ENCODE assay signal across 9 cellular contexts in the genomic region with DNA sequence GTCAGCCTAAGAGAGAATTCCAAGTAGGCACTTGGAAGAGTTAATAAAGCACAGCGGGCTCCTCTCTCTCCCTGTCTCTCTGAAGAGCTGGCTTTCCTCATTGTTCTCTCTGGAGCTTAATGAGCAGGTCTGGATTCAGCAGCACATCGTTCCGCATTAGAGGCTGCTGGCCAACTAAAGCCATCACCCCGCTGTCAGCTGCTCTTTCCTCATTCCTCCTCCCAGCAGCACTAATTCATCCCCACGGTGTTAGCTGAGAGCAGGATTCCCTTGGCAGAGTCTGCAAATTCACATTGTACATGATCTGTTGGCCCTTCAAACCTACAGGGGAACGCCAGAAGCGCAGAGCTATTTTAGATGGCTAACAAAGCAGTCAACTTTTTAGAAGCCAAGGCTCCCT. TPM values are rescaled to one million over a fixed set of nuclear protein-coding genes. Genes with fewer than 3 reads are reported as not detected.
DNase-seq lines count a peak whose midpoint lies in the region; ATAC-seq and TF ChIP-seq lines count a peak whose summit lies in the region.
"Had no signal": no experiment of that assay in that cellular context is flagged by ENCODE, and none has a peak within 500 bp of the region (broad histone marks: within the 10 kb centered on the region; RNA-seq: fewer than 3 reads in every experiment).

No MANE protein-coding gene starts in this region.

- H3K27me3 Mint-ChIP-seq in progenitor cell of endocrine pancreas: no peaks in the 10 kb centered on the region

- H3K36me3 Mint-ChIP-seq in progenitor cell of endocrine pancreas (ENCODE audit: insufficient read depth): peaks cover 13% of the 10 kb centered on the region

- H3K4me3 Mint-ChIP-seq in progenitor cell of endocrine pancreas (ENCODE audit: low read depth): no peak overlapping the region

- DNase-seq in GM03348 (ENCODE audit: low spot score): peak; percentile 22
- DNase-seq in amygdala (lab: John Stamatoyannopoulos, UW): peak in 52 of 56 donors; percentile 9 to 90 (median 61)
- DNase-seq in left ventricle myocardium superior: peak; percentile 68
- no peak for DNase-seq in progenitor cell of endocrine pancreas (ENCODE audit: low spot score, unreplicated experiment)
- DNase-seq in NCI-H2196 treated with DMSO at 0.1 percent for 48 hours (lab: John Stamatoyannopoulos, UW; ENCODE audit: unreplicated experiment): no peak
- no peak for DNase-seq in GF-D8 (lab: John Stamatoyannopoulos, UW)
- DNase-seq in SW480 (ENCODE audit: low spot score): no peak
- DNase-seq in erythroblast (lab: John Stamatoyannopoulos, UW): no peak
- DNase-seq: central memory CD4-positive, alpha-beta T cell had no signal

- intact Hi-C loops in left ventricle myocardium superior (cut with micrococcal nuclease): no loop called here

- H3K9me3 Mint-ChIP-seq in progenitor cell of endocrine pancreas (ENCODE audit: low read depth): no peaks in the 10 kb centered on the region

- no peak for TF ChIP-seq CTCF in progenitor cell of endocrine pancreas (IDR thresholded peaks at IDR 0.05; ENCODE audit: unreplicated experiment)

- H3K4me1 Mint-ChIP-seq in progenitor cell of endocrine pancreas (ENCODE audit: low read depth): no peaks in the 10 kb centered on the region

- no peak for TF ChIP-seq POLR2A in erythroblast (IDR thresholded peaks at IDR 0.05; ENCODE audit: low read length)

- ATAC-seq in left ventricle myocardium superior: peak; percentile 99

- H3K27ac Mint-ChIP-seq in progenitor cell of endocrine pancreas: peak overlapping the region; percentile 62

RNA-seq across cellular contexts. Expression of gene SGO1, which starts 44.2 kb away (rescaled TPM):
- total RNA-seq in left ventricle myocardium superior: 0.17 TPM
- 14.8 and 15.1 TPM in 2 replicates for total RNA-seq in progenitor cell of endocrine pancreas

Comparison
In these comparisons a context has a peak if more than half of its experiments do, and no peak if none do; other contexts are left out.
1. DNase-seq: peak in GM03348 (single experiment), amygdala (52 of 56) and left ventricle myocardium superior (single experiment); none in progenitor cell of endocrine pancreas (single experiment), NCI-H2196 treated with DMSO at 0.1 percent for 48 hours (single experiment), GF-D8 (single experiment), SW480 (single experiment) and erythroblast (0 of 2).
2. RNA of gene SGO1, which starts 44.2 kb away (total RNA-seq): 14.8 to 15.1 TPM in progenitor cell of endocrine pancreas; 0.17 TPM in left ventricle myocardium superior (single experiment); every median in the first group is over 10 times any median in the second.